Comparison of ENCODE assay signal across 1 cellular context in the genomic region with DNA sequence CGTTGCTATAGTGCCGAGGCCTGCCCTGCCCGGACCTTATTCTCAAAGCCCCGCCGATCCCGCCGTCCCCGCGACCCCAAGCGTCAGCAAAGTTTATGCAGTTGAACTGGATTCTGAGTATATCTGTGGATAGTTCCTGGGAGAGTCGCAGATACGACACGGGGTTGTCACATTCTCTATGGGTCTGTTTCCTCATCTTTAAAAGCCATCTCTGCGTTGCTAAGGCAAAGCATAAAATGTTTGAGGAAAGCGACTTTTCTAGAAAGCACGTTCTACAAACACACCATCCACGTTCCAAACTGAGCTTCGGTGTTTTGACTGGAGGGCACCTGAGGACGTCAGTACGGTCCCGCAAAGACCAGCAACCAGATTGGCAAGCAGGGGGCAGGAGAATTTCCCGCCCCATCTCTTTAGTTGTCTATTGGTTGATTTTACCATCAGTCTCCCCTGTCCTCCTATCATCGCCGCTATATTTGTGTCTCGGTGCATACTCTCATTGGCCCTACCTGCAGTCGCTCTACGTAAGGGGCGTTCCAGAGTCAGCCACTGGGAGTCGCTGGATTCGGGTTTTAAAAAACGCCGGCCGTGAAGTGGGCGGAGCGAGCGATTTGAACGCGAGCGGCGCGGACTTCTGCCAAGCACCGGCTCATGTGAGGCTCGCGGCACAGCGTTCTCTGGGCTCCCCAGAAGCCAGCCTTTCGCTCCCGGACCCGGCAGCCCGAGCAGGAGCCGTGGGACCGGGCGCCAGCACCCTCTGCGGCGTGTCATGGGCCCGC.
TF ChIP-seq lines count a peak whose summit lies in the region.

TSS of gene CENPA (plus strand) at position 626 of the 776 bp plus-strand sequence. CDS start at position 767, 141 bp downstream.

TF ChIP-seq in HepG2, 621 proteins besides CTCF, POLR2A, EP300 and RAD21 (continued from another document and continues in another):
- TF ChIP-seq ARID5B (CRISPR knock-in tag; IDR thresholded peaks at IDR 0.05) = peak; percentile 83
- no peak for TF ChIP-seq ZNF891 (CRISPR knock-in tag; IDR thresholded peaks at IDR 0.05)
- peak; percentile 90 for TF ChIP-seq ZNF317 (CRISPR knock-in tag; IDR thresholded peaks at IDR 0.05)
- TF ChIP-seq, protein P1, sequence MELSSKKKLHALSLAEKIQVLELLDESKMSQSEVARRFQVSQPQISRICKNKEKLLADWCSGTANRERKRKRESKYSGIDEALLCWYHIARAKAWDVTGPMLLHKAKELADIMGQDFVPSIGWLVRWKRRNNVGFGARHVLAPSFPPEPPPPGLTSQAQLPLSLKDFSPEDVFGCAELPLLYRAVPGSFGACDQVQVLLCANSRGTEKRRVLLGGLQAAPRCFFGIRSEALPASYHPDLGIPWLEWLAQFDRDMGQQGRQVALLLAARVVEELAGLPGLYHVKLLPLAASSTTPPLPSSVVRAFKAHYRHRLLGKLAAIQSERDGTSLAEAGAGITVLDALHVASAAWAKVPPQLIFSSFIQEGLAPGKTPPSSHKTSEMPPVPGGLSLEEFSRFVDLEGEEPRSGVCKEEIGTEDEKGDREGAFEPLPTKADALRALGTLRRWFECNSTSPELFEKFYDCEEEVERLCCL (CRISPR knock-in tag; IDR thresholded peaks at IDR 0.05; ENCODE audit: borderline replicate concordance) = peak; percentile 96
- TF ChIP-seq, protein P2, sequence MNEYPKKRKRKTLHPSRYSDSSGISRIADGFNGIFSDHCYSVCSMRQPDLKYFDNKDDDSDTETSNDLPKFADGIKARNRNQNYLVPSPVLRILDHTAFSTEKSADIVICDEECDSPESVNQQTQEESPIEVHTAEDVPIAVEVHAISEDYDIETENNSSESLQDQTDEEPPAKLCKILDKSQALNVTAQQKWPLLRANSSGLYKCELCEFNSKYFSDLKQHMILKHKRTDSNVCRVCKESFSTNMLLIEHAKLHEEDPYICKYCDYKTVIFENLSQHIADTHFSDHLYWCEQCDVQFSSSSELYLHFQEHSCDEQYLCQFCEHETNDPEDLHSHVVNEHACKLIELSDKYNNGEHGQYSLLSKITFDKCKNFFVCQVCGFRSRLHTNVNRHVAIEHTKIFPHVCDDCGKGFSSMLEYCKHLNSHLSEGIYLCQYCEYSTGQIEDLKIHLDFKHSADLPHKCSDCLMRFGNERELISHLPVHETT (CRISPR knock-in tag; conservative IDR thresholded peaks at IDR 0.05) = peak; percentile 68; the same call in 1 of the 2 replicates
- TF ChIP-seq KDM3A (CRISPR knock-in tag; IDR thresholded peaks at IDR 0.05; ENCODE audit: low read depth) = 0 out of 2 replicates have a peak, but pooled peaks have one; percentile 23
- TF ChIP-seq ZMYM4 (CRISPR knock-in tag; IDR thresholded peaks at IDR 0.05) = peak; percentile 98
- TF ChIP-seq AKNA (CRISPR knock-in tag; IDR thresholded peaks at IDR 0.05; ENCODE audit: borderline replicate concordance) = peak; percentile 98; the same call in 1 of the 2 replicates
- TF ChIP-seq ZNF501 (CRISPR knock-in tag; IDR thresholded peaks at IDR 0.05) = peak; percentile 78
- peak; percentile 75 for TF ChIP-seq ZNF350 (CRISPR knock-in tag; IDR thresholded peaks at IDR 0.05; ENCODE audit: borderline replicate concordance, low read depth)
- TF ChIP-seq MED1 (CRISPR knock-in tag; IDR thresholded peaks at IDR 0.05) = peak; percentile 82
- TF ChIP-seq ZNF687 (CRISPR knock-in tag; IDR thresholded peaks at IDR 0.05) = peak; percentile 87
- no peak for TF ChIP-seq NFE2 (CRISPR knock-in tag; IDR thresholded peaks at IDR 0.05)
- TF ChIP-seq KLF16 (CRISPR knock-in tag; IDR thresholded peaks at IDR 0.05) = peak in 1 of 2 experiments; percentile 99; a peak in 2 of 4 replicates
- TF ChIP-seq, protein P3, sequence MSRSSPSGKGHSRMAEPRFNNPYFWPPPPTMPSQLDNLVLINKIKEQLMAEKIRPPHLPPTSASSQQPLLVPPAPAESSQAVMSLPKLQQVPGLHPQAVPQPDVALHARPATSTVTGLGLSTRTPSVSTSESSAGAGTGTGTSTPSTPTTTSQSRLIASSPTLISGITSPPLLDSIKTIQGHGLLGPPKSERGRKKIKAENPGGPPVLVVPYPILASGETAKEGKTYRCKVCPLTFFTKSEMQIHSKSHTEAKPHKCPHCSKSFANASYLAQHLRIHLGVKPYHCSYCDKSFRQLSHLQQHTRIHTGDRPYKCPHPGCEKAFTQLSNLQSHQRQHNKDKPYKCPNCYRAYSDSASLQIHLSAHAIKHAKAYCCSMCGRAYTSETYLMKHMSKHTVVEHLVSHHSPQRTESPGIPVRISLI (CRISPR knock-in tag; IDR thresholded peaks at IDR 0.05; ENCODE audit: borderline replicate concordance) = peak; percentile 31; the same call in 1 of the 2 replicates
- peak; percentile 70; the same call in 1 of the 2 replicates for TF ChIP-seq XBP1 (CRISPR knock-in tag; IDR thresholded peaks at IDR 0.05)
- TF ChIP-seq, protein P4, sequence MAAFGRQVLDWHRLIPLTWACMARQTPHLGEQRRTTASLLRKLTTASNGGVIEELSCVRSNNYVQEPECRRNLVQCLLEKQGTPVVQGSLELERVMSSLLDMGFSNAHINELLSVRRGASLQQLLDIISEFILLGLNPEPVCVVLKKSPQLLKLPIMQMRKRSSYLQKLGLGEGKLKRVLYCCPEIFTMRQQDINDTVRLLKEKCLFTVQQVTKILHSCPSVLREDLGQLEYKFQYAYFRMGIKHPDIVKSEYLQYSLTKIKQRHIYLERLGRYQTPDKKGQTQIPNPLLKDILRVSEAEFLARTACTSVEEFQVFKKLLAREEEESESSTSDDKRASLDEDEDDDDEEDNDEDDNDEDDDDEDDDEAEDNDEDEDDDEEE (CRISPR knock-in tag; IDR thresholded peaks at IDR 0.05) = peak; percentile 92; the same call in 1 of the 2 replicates
- peak; percentile 86; the same call in 1 of the 2 replicates for TF ChIP-seq SMAD9 (CRISPR knock-in tag; IDR thresholded peaks at IDR 0.05)
- TF ChIP-seq ZMYM3 (CRISPR knock-in tag; IDR thresholded peaks at IDR 0.05) = no peak
- TF ChIP-seq, protein P5, sequence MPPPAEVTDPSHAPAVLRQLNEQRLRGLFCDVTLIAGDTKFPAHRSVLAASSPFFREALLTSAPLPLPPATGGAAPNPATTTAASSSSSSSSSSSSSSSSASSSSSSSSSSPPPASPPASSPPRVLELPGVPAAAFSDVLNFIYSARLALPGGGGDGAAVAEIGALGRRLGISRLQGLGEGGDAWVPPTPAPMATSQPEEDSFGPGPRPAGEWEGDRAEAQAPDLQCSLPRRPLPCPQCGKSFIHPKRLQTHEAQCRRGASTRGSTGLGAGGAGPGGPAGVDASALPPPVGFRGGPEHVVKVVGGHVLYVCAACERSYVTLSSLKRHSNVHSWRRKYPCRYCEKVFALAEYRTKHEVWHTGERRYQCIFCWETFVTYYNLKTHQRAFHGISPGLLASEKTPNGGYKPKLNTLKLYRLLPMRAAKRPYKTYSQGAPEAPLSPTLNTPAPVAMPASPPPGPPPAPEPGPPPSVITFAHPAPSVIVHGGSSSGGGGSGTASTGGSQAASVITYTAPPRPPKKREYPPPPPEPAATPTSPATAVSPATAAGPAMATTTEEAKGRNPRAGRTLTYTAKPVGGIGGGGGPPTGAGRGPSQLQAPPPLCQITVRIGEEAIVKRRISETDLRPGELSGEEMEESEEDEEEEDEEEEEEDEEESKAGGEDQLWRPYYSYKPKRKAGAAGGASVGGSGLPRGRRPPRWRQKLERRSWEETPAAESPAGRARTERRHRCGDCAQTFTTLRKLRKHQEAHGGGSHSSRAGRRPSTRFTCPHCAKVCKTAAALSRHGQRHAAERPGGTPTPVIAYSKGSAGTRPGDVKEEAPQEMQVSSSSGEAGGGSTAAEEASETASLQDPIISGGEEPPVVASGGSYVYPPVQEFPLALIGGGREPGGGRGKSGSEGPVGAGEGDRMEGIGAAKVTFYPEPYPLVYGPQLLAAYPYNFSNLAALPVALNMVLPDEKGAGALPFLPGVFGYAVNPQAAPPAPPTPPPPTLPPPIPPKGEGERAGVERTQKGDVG (CRISPR knock-in tag; IDR thresholded peaks at IDR 0.05; ENCODE audit: borderline replicate concordance) = peak; percentile 45; the same call in 1 of the 2 replicates
- TF ChIP-seq ZNF547 (CRISPR knock-in tag; IDR thresholded peaks at IDR 0.05) = peak; percentile 96
- peak; percentile 91; the same call in 1 of the 2 replicates for TF ChIP-seq ZNF136 (CRISPR knock-in tag; IDR thresholded peaks at IDR 0.05; ENCODE audit: low read depth)
